In genomic region chr10:72334832-72335393, GRCh38 we compare ENCODE assay signal across 8 cellular contexts.
DNase-seq lines count a peak whose midpoint lies in the region; ATAC-seq and TF ChIP-seq lines count a peak whose summit lies in the region.

No MANE protein-coding gene starts in this region.

- H3K4me3 ChIP-seq in tibial artery: peak overlapping the region in 1 of 2 donors; percentile 11

- peak; percentile 30 for DNase-seq in NK-92 (lab: John Stamatoyannopoulos, UW; ENCODE audit: unreplicated experiment)
- DNase-seq in activated T-cell treated with anti-CD3 and anti-CD28 coated beads, Interleukin-2, amount 50 U/mL, for 1 hour: peak; percentile 81
- DNase-seq in fibroblast of peridontal ligament (ENCODE audit: extremely low read depth): peak; percentile 82
- DNase-seq in non-pigmented ciliary epithelial cell (ENCODE audit: low read depth): peak; percentile 95
- DNase-seq in tibial artery: peak; percentile 88 to 98
- DNase-seq in NCI-H1048 (lab: John Stamatoyannopoulos, UW): no peak

- peaks cover 11 to 73% (median 67%) of the 10 kb centered on the region in 4 donors for H3K4me1 ChIP-seq in tibial artery

- peak overlapping the region; percentile 83 to 94 for H3K27ac ChIP-seq in tibial artery

- no peaks in the 10 kb centered on the region for H3K9me3 ChIP-seq in tibial artery

- H3K27me3 ChIP-seq in tibial artery: no peaks in the 10 kb centered on the region

- H3K36me3 ChIP-seq in tibial artery: peaks cover 21 to 30% (median 25%) of the 10 kb centered on the region in 3 donors

- intact Hi-C loops in tibial artery (cut with DNase I; ENCODE audit: low total_unique reads): loop anchor here (5.0 kb wide), 1 partner anchor 378 kb away; no protein-coding TSS in a partner anchor

- TF ChIP-seq CTCF in GM12874 (IDR thresholded peaks at IDR 0.05; ENCODE audit: insufficient read depth, low read depth, low read length) (peak; percentile 48; the same call in 1 of the 2 replicates), tibial artery (IDR thresholded peaks at IDR 0.05) (peak in 1 of 2 experiments; percentile 5)

- peak; percentile 58 for ATAC-seq in HG02610 (IDR thresholded peaks at IDR 0.05; ENCODE audit: unreplicated experiment)
